In the genomic region with DNA sequence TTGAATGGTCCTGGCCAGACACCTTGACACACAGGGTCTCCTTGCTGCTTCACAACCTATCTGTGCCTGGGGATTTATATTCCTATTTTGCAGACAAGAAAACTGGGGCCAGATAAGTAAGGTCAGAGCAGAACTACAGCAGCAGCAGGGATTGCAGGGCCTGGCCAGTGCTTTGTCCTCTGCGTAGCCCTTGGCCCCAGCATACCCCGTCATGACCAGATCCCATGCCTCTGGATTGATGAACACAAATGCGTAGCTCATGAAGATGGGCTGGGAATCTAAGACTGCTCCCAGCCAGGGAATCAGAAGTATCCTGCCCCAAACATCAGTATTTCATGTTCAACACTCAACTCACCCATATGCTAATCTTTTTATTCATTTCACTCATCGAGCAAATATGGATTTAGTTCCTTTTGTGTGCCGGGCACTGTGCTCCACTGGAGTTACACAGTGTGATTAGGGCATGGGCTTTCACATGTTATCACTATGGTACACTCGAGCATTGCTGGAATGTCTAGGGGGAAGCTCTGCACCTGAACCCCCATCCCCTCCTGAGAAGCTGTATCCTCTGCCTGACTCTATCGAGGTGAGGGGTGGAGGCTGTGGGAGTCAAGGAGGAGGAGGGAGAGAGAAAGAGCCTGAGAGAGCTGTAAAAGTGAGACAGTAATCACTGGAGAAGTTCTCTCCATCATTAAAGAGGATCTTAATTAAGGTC, we compare ENCODE assay signal across 23 cellular contexts.
"Had no signal": no experiment of that assay in that cellular context is flagged by ENCODE, and none has a peak within 500 bp of the region (broad histone marks: within the 10 kb centered on the region; RNA-seq: fewer than 3 reads in every experiment).

No MANE protein-coding gene starts in this region.

- DNase-seq: activated CD4-positive, alpha-beta memory T cell treated with anti-CD3 and anti-CD28 coated beads for 36 hours; activated CD4-positive, alpha-beta T cell treated with anti-CD3 and anti-CD28 coated beads, Interleukin-2, amount 10 ng/mL, durations not matched to agents 7 days and 5 days; activated CD4-positive, CD25-positive, alpha-beta regulatory T cell treated with anti-CD3 and anti-CD28 coated beads, Interleukin-2, amount 50 U/mL, for 72 hours; activated CD8-positive, alpha-beta memory T cell treated with anti-CD3 and anti-CD28 coated beads for 24 hours; activated effector memory CD4-positive, alpha-beta T cell treated with anti-CD3 and anti-CD28 coated beads, Interleukin-2, amount 50 U/mL, for 16 hours; activated naive CD4-positive, alpha-beta T cell treated with Interleukin-2 at 50 U/mL for 16 hours; activated naive CD8-positive, alpha-beta T cell treated with anti-CD3 and anti-CD28 coated beads, Interleukin-2, amount 50 U/mL, for 24 hours; activated T-cell treated with anti-CD3 and anti-CD28 coated beads, Interleukin-2, amount 50 U/mL, for 4 hours; amygdala; brain microvascular endothelial cell; NCI-H1092 treated with DMSO at 0.1 percent for 48 hours; NCI-H1436; NCI-H1694 treated with DMSO at 0.1 percent for 48 hours; NCI-H2029 treated with DMSO at 0.1 percent for 48 hours; NCI-H345; NCI-H510A treated with DMSO at 0.1 percent for 48 hours; Right ventricle myocardium superior; SW 1271 had no signal

- ATAC-seq: activated naive CD4-positive, alpha-beta T cell treated with anti-CD3 and anti-CD28 coated beads, Interleukin-2, amount 50 U/mL, for 72 hours; activated naive CD8-positive, alpha-beta T cell treated with anti-CD3 and anti-CD28 coated beads, Interleukin-2, amount 50 U/mL, for 24 hours; activated T-cell treated with anti-CD3 and anti-CD28 coated beads, Interleukin-2, amount 50 U/mL, for 4 hours; WTC11 had no signal

- H3K4me3 Mint-ChIP-seq: activated CD4-positive, alpha-beta memory T cell treated with anti-CD3 and anti-CD28 coated beads for 36 hours; activated CD4-positive, alpha-beta T cell treated with anti-CD3 and anti-CD28 coated beads, Interleukin-2, amount 10 ng/mL, durations not matched to agents 7 days and 5 days; activated naive CD8-positive, alpha-beta T cell treated with anti-CD3 and anti-CD28 coated beads, Interleukin-2, amount 50 U/mL, for 24 hours; activated T-cell treated with anti-CD3 and anti-CD28 coated beads, Interleukin-2, amount 50 U/mL, for 4 hours; WTC11 had no signal

- H3K9me3 ChIP-seq: Peyer's patch, SJCRH30, SK-N-SH had no signal

- H3K4me1 Mint-ChIP-seq: activated CD4-positive, alpha-beta T cell treated with anti-CD3 and anti-CD28 coated beads, Interleukin-2, amount 10 ng/mL, durations not matched to agents 7 days and 5 days; activated naive CD8-positive, alpha-beta T cell treated with anti-CD3 and anti-CD28 coated beads, Interleukin-2, amount 50 U/mL, for 24 hours had no signal

- H3K27me3 Mint-ChIP-seq: activated CD4-positive, alpha-beta T cell treated with anti-CD3 and anti-CD28 coated beads, Interleukin-2, amount 10 ng/mL, durations not matched to agents 7 days and 5 days had no signal

- H3K36me3 Mint-ChIP-seq: activated CD4-positive, alpha-beta memory T cell treated with anti-CD3 and anti-CD28 coated beads for 36 hours; activated naive CD4-positive, alpha-beta T cell treated with anti-CD3 and anti-CD28 coated beads, Interleukin-2, amount 50 U/mL, for 72 hours; WTC11 had no signal

- H3K27ac Mint-ChIP-seq: activated CD4-positive, alpha-beta memory T cell treated with anti-CD3 and anti-CD28 coated beads for 36 hours; activated CD4-positive, alpha-beta T cell treated with anti-CD3 and anti-CD28 coated beads, Interleukin-2, amount 10 ng/mL, durations not matched to agents 7 days and 5 days; activated naive CD4-positive, alpha-beta T cell treated with anti-CD3 and anti-CD28 coated beads, Interleukin-2, amount 50 U/mL, for 72 hours; activated naive CD8-positive, alpha-beta T cell treated with anti-CD3 and anti-CD28 coated beads, Interleukin-2, amount 50 U/mL, for 24 hours; WTC11 had no signal
